8 cellular contexts compared by ENCODE assay signal in genomic region chr16:28873543-28874201, GRCh38. TPM values are rescaled to one million over a fixed set of nuclear protein-coding genes. Genes with fewer than 3 reads are reported as not detected.
DNase-seq lines count a peak whose midpoint lies in the region; ATAC-seq and TF ChIP-seq lines count a peak whose summit lies in the region.

No MANE protein-coding gene starts in this region.

- no peaks in the 10 kb centered on the region for H3K27me3 ChIP-seq in DND-41 (ENCODE audit: insufficient read depth, low read length, poor library complexity)
- no peaks in the 10 kb centered on the region for H3K27me3 ChIP-seq in heart right ventricle

- H3K4me3 Mint-ChIP-seq in activated T-helper 1 cell treated with anti-CD3 and anti-CD28 coated beads, Interleukin-12 subunit alpha, Interleukin-12 subunit beta, Interleukin-2, Interleukin-4 antibody, amounts not matched to agents 30 ng/mL and 10 ng/mL and 1 ng/mL, durations not matched to agents 14 hours and 24 hours and 36 hours: no peak overlapping the region

- H3K36me3 Mint-ChIP-seq in activated T-helper 1 cell treated with anti-CD3 and anti-CD28 coated beads, Interleukin-12 subunit alpha, Interleukin-12 subunit beta, Interleukin-2, Interleukin-4 antibody, amounts not matched to agents 30 ng/mL and 10 ng/mL and 1 ng/mL, durations not matched to agents 14 hours and 24 hours and 36 hours (ENCODE audit: low read depth): peaks cover 11% of the 10 kb centered on the region

- peaks cover 10% of the 10 kb centered on the region; the same call in 1 of the 2 replicates for H4K20me1 ChIP-seq in DND-41 (ENCODE audit: insufficient read depth, low read length)

- no peak overlapping the region for H3K4me2 ChIP-seq in DND-41 (ENCODE audit: insufficient read depth, low read length)

- no peak overlapping the region for H3K4me3 ChIP-seq in DND-41 (ENCODE audit: low read depth in 1 of 2, low read length in 2 of 2)
- H3K4me3 ChIP-seq in heart right ventricle: no peak overlapping the region

- whole genome bisulfite sequencing in heart right ventricle, 2 donors: 86 to 90% methylated on average over 17 to 18 of the region's 18 CpGs

- no peak overlapping the region for H3K27ac Mint-ChIP-seq in activated T-helper 1 cell treated with anti-CD3 and anti-CD28 coated beads, Interleukin-12 subunit alpha, Interleukin-12 subunit beta, Interleukin-2, Interleukin-4 antibody, amounts not matched to agents 30 ng/mL and 10 ng/mL and 1 ng/mL, durations not matched to agents 14 hours and 24 hours and 36 hours

- H3K4me1 ChIP-seq in DND-41 (ENCODE audit: insufficient read depth, low read length): peaks cover 7% of the 10 kb centered on the region
- peaks cover 0 to 1% (median 0%) of the 10 kb centered on the region in 9 donors for H3K4me1 ChIP-seq in heart right ventricle

- peak; percentile 60 for DNase-seq in DND-41
- peak; percentile 17 for DNase-seq in NCI-H460 (ENCODE audit: extremely low read depth, low read depth)
- DNase-seq in activated T-helper 1 cell treated with anti-CD3 and anti-CD28 coated beads, Interleukin-12 subunit alpha, Interleukin-12 subunit beta, Interleukin-2, Interleukin-4 antibody, amounts not matched to agents 30 ng/mL and 10 ng/mL and 1 ng/mL, durations not matched to agents 14 hours and 24 hours and 36 hours (ENCODE audit: low spot score): peak; percentile 39
- DNase-seq in heart right ventricle: no peak
- DNase-seq in stimulated activated CD4-positive, alpha-beta T cell treated with anti-CD3 and anti-CD28 coated beads, TNF-alpha, amount 100 ng/mL, for 1 hour (ENCODE audit: low read depth in 3 of 3, low spot score in 1 of 3): peak in 2 of 3 donors; percentile 34 to 57
- no peak for DNase-seq in T1000 (lab: John Stamatoyannopoulos, UW)

- no peaks in the 10 kb centered on the region for H3K9me3 ChIP-seq in DND-41 (ENCODE audit: insufficient read depth, low read length, severe bottlenecking)
- no peaks in the 10 kb centered on the region for H3K9me3 ChIP-seq in heart right ventricle

- H2AFZ ChIP-seq in DND-41 (ENCODE audit: low read depth, low read length): no peak overlapping the region

- no peaks in the 10 kb centered on the region; the same call in 1 of the 2 replicates for H3K79me2 ChIP-seq in DND-41 (ENCODE audit: insufficient read depth, low read length)

- intact Hi-C loops in activated T-helper 1 cell treated with anti-CD3 and anti-CD28 coated beads, Interleukin-12 subunit alpha, Interleukin-12 subunit beta, Interleukin-2, Interleukin-4 antibody, amounts not matched to agents 30 ng/mL and 10 ng/mL and 1 ng/mL, durations not matched to agents 14 hours and 24 hours and 36 hours (cut with micrococcal nuclease): loop anchor here (1.0 kb wide), 1 partner anchor 72 kb away; no protein-coding TSS in a partner anchor
- intact Hi-C loops in heart right ventricle (cut with DNase I): loop anchor here in 3 of 10 donors (10.0 kb wide), 2 partner anchors 51 to 71 kb away; partner anchors contain the start of gene RABEP2 (in 2 of the 3)

- H3K36me3 ChIP-seq in DND-41 (ENCODE audit: insufficient read depth, low read length) (peaks cover 59% of the 10 kb centered on the region), heart right ventricle (peaks cover 0 to 74% (median 20%) of the 10 kb centered on the region in 9 donors)

- H3K9me3 Mint-ChIP-seq in activated T-helper 1 cell treated with anti-CD3 and anti-CD28 coated beads, Interleukin-12 subunit alpha, Interleukin-12 subunit beta, Interleukin-2, Interleukin-4 antibody, amounts not matched to agents 30 ng/mL and 10 ng/mL and 1 ng/mL, durations not matched to agents 14 hours and 24 hours and 36 hours: no peaks in the 10 kb centered on the region

- TF ChIP-seq POLR2A in GM18505 (IDR thresholded peaks at IDR 0.05; ENCODE audit: borderline replicate concordance, extremely low read depth, insufficient read depth, insufficient read length): no peak

- peak; percentile 81 for TF ChIP-seq CTCF in DND-41 (IDR thresholded peaks at IDR 0.05; ENCODE audit: borderline replicate concordance, extremely low read depth, low read length, poor library complexity, severe bottlenecking)
- TF ChIP-seq CTCF in heart right ventricle (IDR thresholded peaks at IDR 0.05): peak; percentile 24 to 75 (median 55)

- H3K27ac ChIP-seq in DND-41 (ENCODE audit: low read length): no peak overlapping the region
- H3K27ac ChIP-seq in heart right ventricle: no peak overlapping the region

- peaks cover 2% of the 10 kb centered on the region for H3K4me1 Mint-ChIP-seq in activated T-helper 1 cell treated with anti-CD3 and anti-CD28 coated beads, Interleukin-12 subunit alpha, Interleukin-12 subunit beta, Interleukin-2, Interleukin-4 antibody, amounts not matched to agents 30 ng/mL and 10 ng/mL and 1 ng/mL, durations not matched to agents 14 hours and 24 hours and 36 hours (ENCODE audit: low read depth)

- H3K9ac ChIP-seq in DND-41 (ENCODE audit: low read depth, low read length): no peak overlapping the region

- peak; percentile 75 for ATAC-seq in DND-41 (ENCODE audit: insufficient read depth, low read depth)
- ATAC-seq in heart right ventricle: peak in 3 of 8 donors; percentile 11 to 34 (median 26)
- ATAC-seq in GM21390 (IDR thresholded peaks at IDR 0.05; ENCODE audit: unreplicated experiment): no peak
- no peak for ATAC-seq in GM18505 (IDR thresholded peaks at IDR 0.05; ENCODE audit: unreplicated experiment)

- H3K27me3 Mint-ChIP-seq in activated T-helper 1 cell treated with anti-CD3 and anti-CD28 coated beads, Interleukin-12 subunit alpha, Interleukin-12 subunit beta, Interleukin-2, Interleukin-4 antibody, amounts not matched to agents 30 ng/mL and 10 ng/mL and 1 ng/mL, durations not matched to agents 14 hours and 24 hours and 36 hours (ENCODE audit: insufficient read depth): no peaks in the 10 kb centered on the region

RNA-seq across cellular contexts. Expression of gene ATP2A1, which starts 4.6 kb away (rescaled TPM):
- 1.3 and 2.4 TPM in 2 replicates for total RNA-seq in NCI-H460 (2014; rRNA removed; shearing (Covaris generic))
- 2.9 and 4.1 TPM in 2 replicates for polyA plus RNA-seq in NCI-H460 (2014; cell fraction: nucleus; rRNA removed)
- total RNA-seq in activated T-helper 1 cell treated with anti-CD3 and anti-CD28 coated beads, Interleukin-12 subunit alpha, Interleukin-12 subunit beta, Interleukin-2, Interleukin-4 antibody, amounts not matched to agents 30 ng/mL and 10 ng/mL and 1 ng/mL, durations not matched to agents 14 hours and 24 hours and 36 hours: 2.6 and 3.3 TPM in 2 replicates
- total RNA-seq in heart right ventricle: 1 to 10 TPM in 1 of 10 donors, under 1 TPM in 9; 0.13 to 1.0 (median 0.23) TPM
- under 1 TPM; 0.13 to 0.44 TPM for polyA plus RNA-seq in heart right ventricle

RNA-seq across cellular contexts. Expression of gene SH2B1, which starts 10.0 kb away (rescaled TPM):
- 16.2 and 16.8 TPM in 2 replicates for total RNA-seq in NCI-H460 (2014; rRNA removed; shearing (Covaris generic))
- polyA plus RNA-seq in NCI-H460 (2014; cell fraction: nucleus; rRNA removed): 86.3 and 98.1 TPM in 2 replicates
- 54.2 and 56.2 TPM in 2 replicates for total RNA-seq in activated T-helper 1 cell treated with anti-CD3 and anti-CD28 coated beads, Interleukin-12 subunit alpha, Interleukin-12 subunit beta, Interleukin-2, Interleukin-4 antibody, amounts not matched to agents 30 ng/mL and 10 ng/mL and 1 ng/mL, durations not matched to agents 14 hours and 24 hours and 36 hours
- 10 to 100 TPM; 30.6 to 54.5 (median 36.6) TPM for total RNA-seq in heart right ventricle
- 10 to 100 TPM; 30.2 to 72.1 TPM for polyA plus RNA-seq in heart right ventricle

RNA-seq across cellular contexts. Expression of gene TUFM, which starts 27.5 kb away (rescaled TPM):
- total RNA-seq in NCI-H460 (2014; rRNA removed; shearing (Covaris generic)): 231 and 245 TPM in 2 replicates
- polyA plus RNA-seq in NCI-H460 (2014; cell fraction: nucleus; rRNA removed): 412 and 433 TPM in 2 replicates
- 261 and 264 TPM in 2 replicates for total RNA-seq in activated T-helper 1 cell treated with anti-CD3 and anti-CD28 coated beads, Interleukin-12 subunit alpha, Interleukin-12 subunit beta, Interleukin-2, Interleukin-4 antibody, amounts not matched to agents 30 ng/mL and 10 ng/mL and 1 ng/mL, durations not matched to agents 14 hours and 24 hours and 36 hours
- total RNA-seq in heart right ventricle: 100 to 1,000 TPM; 193 to 250 (median 236) TPM
- 100 to 1,000 TPM; 286 to 362 TPM for polyA plus RNA-seq in heart right ventricle

RNA-seq across cellular contexts. Expression of gene ATXN2L, which starts 50.9 kb away (rescaled TPM):
- 82.0 and 97.1 TPM in 2 replicates for total RNA-seq in NCI-H460 (2014; rRNA removed; shearing (Covaris generic))
- 135 and 157 TPM in 2 replicates for polyA plus RNA-seq in NCI-H460 (2014; cell fraction: nucleus; rRNA removed)
- total RNA-seq in activated T-helper 1 cell treated with anti-CD3 and anti-CD28 coated beads, Interleukin-12 subunit alpha, Interleukin-12 subunit beta, Interleukin-2, Interleukin-4 antibody, amounts not matched to agents 30 ng/mL and 10 ng/mL and 1 ng/mL, durations not matched to agents 14 hours and 24 hours and 36 hours: 319 and 337 TPM in 2 replicates
- total RNA-seq in heart right ventricle: 10 to 100 TPM; 37.4 to 66.2 (median 45.9) TPM
- 10 to 100 TPM; 36.0 to 99.9 TPM for polyA plus RNA-seq in heart right ventricle

RNA-seq across cellular contexts. Expression of gene RABEP2, which starts 51.4 kb away (rescaled TPM):
- 7.6 and 9.7 TPM in 2 replicates for total RNA-seq in NCI-H460 (2014; rRNA removed; shearing (Covaris generic))
- 39.6 and 76.6 TPM in 2 replicates for polyA plus RNA-seq in NCI-H460 (2014; cell fraction: nucleus; rRNA removed)
- total RNA-seq in activated T-helper 1 cell treated with anti-CD3 and anti-CD28 coated beads, Interleukin-12 subunit alpha, Interleukin-12 subunit beta, Interleukin-2, Interleukin-4 antibody, amounts not matched to agents 30 ng/mL and 10 ng/mL and 1 ng/mL, durations not matched to agents 14 hours and 24 hours and 36 hours: 18.3 and 21.1 TPM in 2 replicates
- total RNA-seq in heart right ventricle: 10 to 100 TPM; 11.8 to 20.0 (median 15.5) TPM
- polyA plus RNA-seq in heart right ventricle: 10 to 100 TPM; 18.7 to 47.6 TPM

Comparison
In these comparisons a context has a peak if more than half of its experiments do, and no peak if none do; other contexts are left out.
1. DNase-seq: peak in DND-41 (single experiment), NCI-H460 (single experiment), activated T-helper 1 cell treated with anti-CD3 and anti-CD28 coated beads, Interleukin-12 subunit alpha, Interleukin-12 subunit beta, Interleukin-2, Interleukin-4 antibody, amounts not matched to agents 30 ng/mL and 10 ng/mL and 1 ng/mL, durations not matched to agents 14 hours and 24 hours and 36 hours (single experiment) and stimulated activated CD4-positive, alpha-beta T cell treated with anti-CD3 and anti-CD28 coated beads, TNF-alpha, amount 100 ng/mL, for 1 hour (2 of 3); none in heart right ventricle (0 of 2) and T1000 (single experiment).